8 cellular contexts compared by ENCODE assay signal in the genomic region with DNA sequence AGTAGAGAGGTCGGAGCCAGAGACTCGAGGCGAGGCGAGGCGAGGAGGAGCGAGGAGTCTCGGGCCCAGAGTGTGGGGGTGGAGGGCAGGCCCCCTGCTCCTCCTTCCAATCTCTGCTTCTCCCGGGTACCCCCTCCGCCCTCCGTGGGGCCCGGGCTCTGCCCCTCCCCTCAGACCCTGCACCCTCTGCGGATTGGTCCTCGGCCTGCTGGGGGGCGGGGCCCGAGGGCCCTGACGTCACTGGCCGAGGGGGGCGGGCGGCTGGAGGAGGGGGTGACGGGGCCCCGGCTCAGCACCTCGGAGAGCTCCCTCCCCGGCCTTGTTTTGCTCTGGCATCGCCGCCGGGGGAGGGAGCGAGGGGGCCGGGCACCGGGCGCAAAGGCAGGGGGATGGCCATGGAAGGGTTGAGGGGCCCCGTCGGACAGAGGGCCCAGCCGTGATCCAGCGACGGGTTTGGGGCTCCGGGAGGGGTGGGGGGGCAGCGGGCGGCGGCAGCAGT. TPM values are rescaled to one million over a fixed set of nuclear protein-coding genes. Genes with fewer than 3 reads are reported as not detected.
DNase-seq lines count a peak whose midpoint lies in the region; ATAC-seq and TF ChIP-seq lines count a peak whose summit lies in the region.

Gene RUNDC3A, plus strand, starts transcription at position 282 of the 499 bp plus-strand sequence. CDS start 232 bp downstream, outside the sequence.

- no peak for TF ChIP-seq EP300 in Ishikawa (IDR thresholded peaks at IDR 0.05; ENCODE audit: borderline replicate concordance)

- no peaks in the 10 kb centered on the region for H3K27me3 ChIP-seq in Caco-2 (replicated peaks; ENCODE audit: control insufficient read depth, insufficient read depth, low read length)

- intact Hi-C loops in Caco-2 (cut with micrococcal nuclease; ENCODE audit: unreplicated experiment), result loop anchor here (5.0 kb wide), 1 partner anchor 86 kb away; no protein-coding TSS in a partner anchor

- no TSS peak for BruUV-seq in Caco-2 (replicated peaks; lab: Mats Ljungman, UMichigan)

- no peaks in the 10 kb centered on the region for H3K4me1 ChIP-seq in Caco-2

- H3K9me3 ChIP-seq in Caco-2, result no peaks in the 10 kb centered on the region

- H3K4me3 ChIP-seq in Caco-2 (ENCODE audit: low read depth, low read length), result peak within 1 kb of the TSS; percentile 66

- peak within 1 kb of the TSS; percentile 59 for H3K27ac Mint-ChIP-seq in Caco-2 (ENCODE audit: unreplicated experiment)

- TF ChIP-seq CTCF in Caco-2 (IDR thresholded peaks at IDR 0.05; ENCODE audit: insufficient read depth in 1 of 2, low read depth in 1 of 2, low read length in 1 of 2, severe bottlenecking in 1 of 2, unreplicated experiment in 1 of 2), result no peak

- no peak for ATAC-seq in HG02852 (IDR thresholded peaks at IDR 0.05; ENCODE audit: unreplicated experiment)

- H3K4me3 Mint-ChIP-seq in Caco-2 (ENCODE audit: unreplicated experiment), result peak within 1 kb of the TSS; percentile 81

- DNase-seq in Caco-2 (peak; percentile 91 to 96), fibroblast of gingiva (ENCODE audit: low read depth) (peak; percentile 59), myocyte (ENCODE audit: low read depth) (peak; percentile 91)
- DNase-seq in activated T-helper 1 cell treated with anti-CD3 and anti-CD28 coated beads, Interleukin-2, amount 50 U/mL, for 16 hours (ENCODE audit: low read depth in 1 of 2, low spot score in 1 of 2), result peak; percentile 74 to 75
- peak; percentile 94 for DNase-seq in stimulated activated CD8-positive, alpha-beta memory T cell treated with anti-CD3 and anti-CD28 coated beads, Interleukin-4, amount 100 ng/mL, for 48 hours

- CTCF ChIA-PET in Caco-2 (lab: Charles Lee), result interaction anchor here (0.6 to 1.1 kb wide), 3 partner anchors 50 to 92 kb away, joined by 3 to 6 read pairs (median 3); no protein-coding TSS in a partner anchor

- TF ChIP-seq RAD21 in Ishikawa (IDR thresholded peaks at IDR 0.05; ENCODE audit: low read depth), result no peak

- H3K9me3 Mint-ChIP-seq in Caco-2 (ENCODE audit: unreplicated experiment), result no peaks in the 10 kb centered on the region

- POLR2A ChIA-PET in Caco-2 (lab: Charles Lee), result interaction anchor here (0.5 to 1.2 kb wide), 4 partner anchors 12 to 89 kb away, joined by 3 to 8 read pairs (median 4); partner anchors contain the start of gene UBTF

- peaks cover 10% of the 10 kb centered on the region for H3K27me3 Mint-ChIP-seq in Caco-2 (ENCODE audit: insufficient read depth, unreplicated experiment)

- H3K4me1 Mint-ChIP-seq in Caco-2 (ENCODE audit: low read depth, unreplicated experiment), result peaks cover 10% of the 10 kb centered on the region

- H3K36me3 ChIP-seq in Caco-2 (ENCODE audit: control insufficient read depth, insufficient read depth, low read length), result no peaks in the 10 kb centered on the region

- H3K36me3 Mint-ChIP-seq in Caco-2 (ENCODE audit: insufficient read depth, unreplicated experiment), result peaks cover 5% of the 10 kb centered on the region

TF ChIP-seq in Ishikawa, 13 proteins besides CTCF, POLR2A, EP300 and RAD21:
- TF ChIP-seq FOXM1 (IDR thresholded peaks at IDR 0.05; ENCODE audit: borderline replicate concordance, low read depth) (no peak), YY1 (IDR thresholded peaks at IDR 0.05; ENCODE audit: low read depth) (0 out of 2 replicates have a peak, but pooled peaks have one; percentile 12), EGR1 (IDR thresholded peaks at IDR 0.05) (peak; percentile 87), TCF12 (IDR thresholded peaks at IDR 0.05; ENCODE audit: low read depth) (peak; percentile 58; the same call in 1 of the 2 replicates), REST (IDR thresholded peaks at IDR 0.05; ENCODE audit: low read depth) (peak; percentile 95), CREB1 (IDR thresholded peaks at IDR 0.05; ENCODE audit: low read depth) (peak; percentile 81), ZBTB7A (IDR thresholded peaks at IDR 0.05; ENCODE audit: low read depth) (peak; percentile 63; the same call in 1 of the 2 replicates)
- TF ChIP-seq, protein P1, sequence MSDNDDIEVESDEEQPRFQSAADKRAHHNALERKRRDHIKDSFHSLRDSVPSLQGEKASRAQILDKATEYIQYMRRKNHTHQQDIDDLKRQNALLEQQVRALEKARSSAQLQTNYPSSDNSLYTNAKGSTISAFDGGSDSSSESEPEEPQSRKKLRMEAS (IDR thresholded peaks at IDR 0.05), result no peak; the same call in 1 of the 2 replicates

TF ChIP-seq in PFSK-1, 5 proteins besides CTCF, POLR2A, EP300 and RAD21:
- TF ChIP-seq TAF1 (IDR thresholded peaks at IDR 0.05; ENCODE audit: borderline replicate concordance, insufficient read depth, low read length) (no peak), SIN3A (IDR thresholded peaks at IDR 0.05; ENCODE audit: borderline replicate concordance, insufficient read depth, low read length) (peak; percentile 31; the same call in 1 of the 2 replicates), POLR2AphosphoS5 (IDR thresholded peaks at IDR 0.05; ENCODE audit: low read depth, low read length) (no peak), REST (IDR thresholded peaks at IDR 0.05; ENCODE audit: insufficient read depth in 1 of 2, low read depth in 2 of 2, low read length in 2 of 2) (peak; percentile 92 to 97), FOXP2 (optimal IDR thresholded peaks at IDR 0.05; ENCODE audit: borderline replicate concordance, extremely low read depth, extremely low read length, insufficient read depth) (no peak)

RNA-seq across cellular contexts. Expression of gene RUNDC3A, which starts in this region (rescaled TPM):
- total RNA-seq in Caco-2 (2022), result 0.34 and 0.53 TPM in 2 replicates
- 1.4 TPM for polyA plus RNA-seq in PFSK-1 (2012; ENCODE audit: insufficient read length, low read depth)
- 0.40 and 0.62 TPM in 2 replicates for total RNA-seq in myocyte
- polyA plus RNA-seq in myocyte (2012), result 0.86 TPM

Comparison
In these comparisons a context has a peak if more than half of its experiments do, and no peak if none do; other contexts are left out.
1. Peak in DNase-seq and H3K4me3 ChIP-seq in Caco-2; RNA of the gene not detected or under 1 TPM.
2. Peak in DNase-seq in myocyte; RNA of the gene not detected or under 1 TPM.